ENCODE assay signal across 9 cellular contexts in the genomic region with DNA sequence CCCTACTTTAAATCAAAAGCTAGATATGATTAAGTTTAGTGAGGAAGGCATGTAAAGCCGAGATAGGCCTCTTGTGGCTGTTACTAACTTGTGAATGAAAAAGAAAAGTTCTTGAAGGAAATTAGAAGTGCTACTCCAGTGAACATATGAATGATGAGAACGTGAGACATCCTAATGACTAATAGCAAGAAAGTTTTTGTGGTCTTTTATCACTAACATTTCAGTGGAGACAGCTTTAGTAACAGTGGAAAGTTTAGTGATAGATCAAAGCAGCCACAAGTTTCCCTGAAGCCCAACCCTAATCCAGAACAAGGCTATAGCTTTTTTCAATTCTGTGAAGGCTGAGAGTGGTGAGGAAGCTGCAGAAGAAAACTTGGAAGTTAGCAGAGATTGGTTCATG.
DNase-seq lines count a peak whose midpoint lies in the region; ATAC-seq and TF ChIP-seq lines count a peak whose summit lies in the region.
"Had no signal": no experiment of that assay in that cellular context is flagged by ENCODE, and none has a peak within 500 bp of the region (broad histone marks: within the 10 kb centered on the region; RNA-seq: fewer than 3 reads in every experiment).

No MANE protein-coding gene starts in this region.

- peak overlapping the region; percentile 7 for H3K27ac Mint-ChIP-seq in activated CD8-positive, alpha-beta memory T cell treated with anti-CD3 and anti-CD28 coated beads, Interleukin-2, amount 10 ng/mL, durations not matched to agents 7 days and 5 days
- H3K27ac Mint-ChIP-seq in activated naive CD4-positive, alpha-beta T cell treated with anti-CD3 and anti-CD28 coated beads for 36 hours = peak overlapping the region; percentile 71

- TF ChIP-seq POLR2A in ovary (IDR thresholded peaks at IDR 0.05) = no peak

- H3K79me2 ChIP-seq in Karpas-422 (ENCODE audit: low read length) = no peaks in the 10 kb centered on the region

- WGBS in ovary, 3 donors = 57 to 67% (median 62%) methylated on average over 2 of the region's 2 CpGs

- DNase-seq in activated CD8-positive, alpha-beta memory T cell treated with anti-CD3 and anti-CD28 coated beads, Interleukin-2, amount 10 ng/mL, durations not matched to agents 7 days and 5 days = no peak
- DNase-seq in activated CD8-positive, alpha-beta memory T cell treated with anti-CD3 and anti-CD28 coated beads for 24 hours = no peak
- peak; percentile 73 for DNase-seq in activated naive CD4-positive, alpha-beta T cell treated with anti-CD3 and anti-CD28 coated beads for 36 hours
- peak; percentile 44 for DNase-seq in stimulated activated CD4-positive, alpha-beta T cell treated with anti-CD3 and anti-CD28 coated beads, Interleukin-4, amount 100 ng/mL, for 24 hours
- DNase-seq in Karpas-422 (no peak), posterior cingulate gyrus (no peak), ovary (no peak)
- DNase-seq: ACHN had no signal

- no peak overlapping the region for H3K4me2 ChIP-seq in Karpas-422 (ENCODE audit: low read depth, low read length, poor library complexity, severe bottlenecking)

- H3K9ac ChIP-seq in Karpas-422 (ENCODE audit: low read length) = no peak overlapping the region

- H3K9me3 ChIP-seq in Karpas-422 (ENCODE audit: low read length) (no peaks in the 10 kb centered on the region), ovary (no peaks in the 10 kb centered on the region)

- no peak for TF ChIP-seq EP300 in ovary (IDR thresholded peaks at IDR 0.05)

- no peak for TF ChIP-seq CTCF in ovary (IDR thresholded peaks at IDR 0.05)

- H3K4me3 ChIP-seq in Karpas-422 (ENCODE audit: low read length) = no peak overlapping the region
- no peak overlapping the region for H3K4me3 ChIP-seq in ovary

- CTCF ChIA-PET in activated CD8-positive, alpha-beta memory T cell treated with anti-CD3 and anti-CD28 coated beads, Interleukin-2, amount 10 ng/mL, durations not matched to agents 7 days and 5 days (lab: Charles Lee) = interaction anchor here (1.1 to 1.6 kb wide), 3 partner anchors 9 to 477 kb away, joined by 4 to 5 read pairs (median 4); no protein-coding TSS in a partner anchor
- CTCF ChIA-PET in activated naive CD4-positive, alpha-beta T cell treated with anti-CD3 and anti-CD28 coated beads for 36 hours (lab: Charles Lee) = interaction anchor here (0.6 to 2.0 kb wide), 20 partner anchors 40 to 467 kb away, joined by 3 to 13 read pairs (median 3); a partner anchor contains a TSS

- ATAC-seq in activated CD8-positive, alpha-beta memory T cell treated with anti-CD3 and anti-CD28 coated beads, Interleukin-2, amount 10 ng/mL, durations not matched to agents 7 days and 5 days = peak; percentile 76
- ATAC-seq in HG02884 (IDR thresholded peaks at IDR 0.05; ENCODE audit: unreplicated experiment) = peak; percentile 84

- H3K9me2 ChIP-seq in Karpas-422 (replicated peaks; ENCODE audit: insufficient read depth, low read length) = no peaks in the 10 kb centered on the region

- H3K27me3 ChIP-seq in Karpas-422 (ENCODE audit: low read length) (no peaks in the 10 kb centered on the region), ovary (no peaks in the 10 kb centered on the region)

- H3K36me3 Mint-ChIP-seq in activated CD8-positive, alpha-beta memory T cell treated with anti-CD3 and anti-CD28 coated beads, Interleukin-2, amount 10 ng/mL, durations not matched to agents 7 days and 5 days = peaks cover 9% of the 10 kb centered on the region
- H3K36me3 Mint-ChIP-seq in activated naive CD4-positive, alpha-beta T cell treated with anti-CD3 and anti-CD28 coated beads for 36 hours (ENCODE audit: low read depth) = no peaks in the 10 kb centered on the region

- peaks cover 2% of the 10 kb centered on the region for H3K9me3 Mint-ChIP-seq in activated CD8-positive, alpha-beta memory T cell treated with anti-CD3 and anti-CD28 coated beads, Interleukin-2, amount 10 ng/mL, durations not matched to agents 7 days and 5 days (ENCODE audit: low read depth)
- no peaks in the 10 kb centered on the region for H3K9me3 Mint-ChIP-seq in activated naive CD4-positive, alpha-beta T cell treated with anti-CD3 and anti-CD28 coated beads for 36 hours

- no peaks in the 10 kb centered on the region for H4K20me1 ChIP-seq in Karpas-422 (ENCODE audit: insufficient read depth, low read depth, low read length)

- intact Hi-C loops in activated naive CD4-positive, alpha-beta T cell treated with anti-CD3 and anti-CD28 coated beads for 36 hours (cut with micrococcal nuclease) = loop anchor here (1.0 to 2.0 kb wide), 14 partner anchors 17 to 583 kb away; a partner anchor contains a TSS
- intact Hi-C loops in posterior cingulate gyrus (cut with DNase I) (no loop called here), ovary (cut with DNase I) (loop anchor here in 1 of 4 donors (10.0 kb wide), 1 partner anchor 476 kb away; no protein-coding TSS in a partner anchor)

- H3K36me3 ChIP-seq in Karpas-422 (ENCODE audit: insufficient read depth, low read length) (no peaks in the 10 kb centered on the region), ovary (no peaks in the 10 kb centered on the region)

- peaks cover 13% of the 10 kb centered on the region for H3K4me1 Mint-ChIP-seq in activated CD8-positive, alpha-beta memory T cell treated with anti-CD3 and anti-CD28 coated beads, Interleukin-2, amount 10 ng/mL, durations not matched to agents 7 days and 5 days
- peaks cover 20% of the 10 kb centered on the region for H3K4me1 Mint-ChIP-seq in activated naive CD4-positive, alpha-beta T cell treated with anti-CD3 and anti-CD28 coated beads for 36 hours (ENCODE audit: low read depth)

- H2AFZ ChIP-seq in Karpas-422 (ENCODE audit: low read length) = no peak overlapping the region

- peaks cover 12% of the 10 kb centered on the region for H3K27me3 Mint-ChIP-seq in activated CD8-positive, alpha-beta memory T cell treated with anti-CD3 and anti-CD28 coated beads, Interleukin-2, amount 10 ng/mL, durations not matched to agents 7 days and 5 days
- peaks cover 12% of the 10 kb centered on the region for H3K27me3 Mint-ChIP-seq in activated naive CD4-positive, alpha-beta T cell treated with anti-CD3 and anti-CD28 coated beads for 36 hours (ENCODE audit: low read depth)

- H3K4me1 ChIP-seq in Karpas-422 (ENCODE audit: low read length) (peaks cover 4% of the 10 kb centered on the region), ovary (ENCODE audit: insufficient read depth) (no peaks in the 10 kb centered on the region)

- no peak overlapping the region for H3K4me3 Mint-ChIP-seq in activated CD8-positive, alpha-beta memory T cell treated with anti-CD3 and anti-CD28 coated beads, Interleukin-2, amount 10 ng/mL, durations not matched to agents 7 days and 5 days
- H3K4me3 Mint-ChIP-seq in activated naive CD4-positive, alpha-beta T cell treated with anti-CD3 and anti-CD28 coated beads for 36 hours = no peak overlapping the region

- no peak overlapping the region for H3K27ac ChIP-seq in Karpas-422 (ENCODE audit: low read length)
- H3K27ac ChIP-seq in ovary = no peak overlapping the region

Comparison
In these comparisons a context has a peak if more than half of its experiments do, and no peak if none do; other contexts are left out.
1. DNase-seq: peak in activated naive CD4-positive, alpha-beta T cell treated with anti-CD3 and anti-CD28 coated beads for 36 hours (single experiment) and stimulated activated CD4-positive, alpha-beta T cell treated with anti-CD3 and anti-CD28 coated beads, Interleukin-4, amount 100 ng/mL, for 24 hours (single experiment); none in activated CD8-positive, alpha-beta memory T cell treated with anti-CD3 and anti-CD28 coated beads, Interleukin-2, amount 10 ng/mL, durations not matched to agents 7 days and 5 days (single experiment), activated CD8-positive, alpha-beta memory T cell treated with anti-CD3 and anti-CD28 coated beads for 24 hours (single experiment), Karpas-422 (single experiment), posterior cingulate gyrus (0 of 10) and ovary (0 of 5).